ENCODE assay signal across 12 cellular contexts in genomic region chr4:137961051-137961438, GRCh38.
DNase-seq lines count a peak whose midpoint lies in the region; TF ChIP-seq lines count a peak whose summit lies in the region.
"Had no signal": no experiment of that assay in that cellular context is flagged by ENCODE, and none has a peak within 500 bp of the region (broad histone marks: within the 10 kb centered on the region; RNA-seq: fewer than 3 reads in every experiment).

No MANE protein-coding gene starts in this region.

- H3K9me3 Mint-ChIP-seq in Caco-2 (ENCODE audit: unreplicated experiment): peaks cover 5% of the 10 kb centered on the region
- H3K9me3 Mint-ChIP-seq in activated naive CD4-positive, alpha-beta T cell treated with anti-CD3 and anti-CD28 coated beads for 36 hours: no peaks in the 10 kb centered on the region
- H3K9me3 Mint-ChIP-seq: endodermal cell; T-helper 1 cell treated with Interleukin-12 subunit alpha and Interleukin-12 subunit beta and Interleukin-4 antibody, amounts not matched to agents 30 μg/mL and 1 μg/mL, for 36 hours had no signal

- no peak overlapping the region for H3K4me3 Mint-ChIP-seq in Caco-2 (ENCODE audit: unreplicated experiment)
- no peak overlapping the region for H3K4me3 Mint-ChIP-seq in activated naive CD4-positive, alpha-beta T cell treated with anti-CD3 and anti-CD28 coated beads for 36 hours
- H3K4me3 Mint-ChIP-seq: endodermal cell; immature natural killer cell; T-helper 1 cell treated with Interleukin-12 subunit alpha and Interleukin-12 subunit beta and Interleukin-4 antibody, amounts not matched to agents 30 μg/mL and 1 μg/mL, for 36 hours had no signal

- POLR2A ChIA-PET in Caco-2 (lab: Charles Lee): no interaction called here

- TF ChIP-seq EP300 in tibial nerve (IDR thresholded peaks at IDR 0.05): no peak

- peak overlapping the region; percentile 31 to 56 (median 52) for H3K27ac ChIP-seq in esophagus squamous epithelium
- no peak overlapping the region for H3K27ac ChIP-seq in prostate gland
- no peak overlapping the region for H3K27ac ChIP-seq in tibial nerve
- H3K27ac ChIP-seq: adrenal gland had no signal

- no peak overlapping the region for H3K4me3 ChIP-seq in esophagus squamous epithelium
- H3K4me3 ChIP-seq in prostate gland: no peak overlapping the region
- no peak overlapping the region for H3K4me3 ChIP-seq in Caco-2 (ENCODE audit: low read depth, low read length)
- no peak overlapping the region for H3K4me3 ChIP-seq in tibial nerve
- H3K4me3 ChIP-seq: adrenal gland had no signal

- TF ChIP-seq POLR2A in esophagus squamous epithelium (IDR thresholded peaks at IDR 0.05): no peak
- TF ChIP-seq POLR2A in prostate gland (IDR thresholded peaks at IDR 0.05): no peak
- no peak for TF ChIP-seq POLR2A in tibial nerve (IDR thresholded peaks at IDR 0.05)

- CTCF ChIA-PET in Caco-2 (lab: Charles Lee): no interaction called here
- CTCF ChIA-PET in activated naive CD4-positive, alpha-beta T cell treated with anti-CD3 and anti-CD28 coated beads for 36 hours (lab: Charles Lee): no interaction called here

- TF ChIP-seq CTCF in esophagus squamous epithelium (IDR thresholded peaks at IDR 0.05) (no peak), prostate gland (IDR thresholded peaks at IDR 0.05) (no peak), Caco-2 (IDR thresholded peaks at IDR 0.05; ENCODE audit: insufficient read depth in 1 of 2, low read depth in 1 of 2, low read length in 1 of 2, severe bottlenecking in 1 of 2, unreplicated experiment in 1 of 2) (no peak), tibial nerve (IDR thresholded peaks at IDR 0.05) (no peak)

- H3K36me3 ChIP-seq in esophagus squamous epithelium (no peaks in the 10 kb centered on the region), prostate gland (no peaks in the 10 kb centered on the region), Caco-2 (ENCODE audit: control insufficient read depth, insufficient read depth, low read length) (no peaks in the 10 kb centered on the region), tibial nerve (no peaks in the 10 kb centered on the region)
- H3K36me3 ChIP-seq: adrenal gland had no signal

- no peaks in the 10 kb centered on the region for H3K4me1 Mint-ChIP-seq in Caco-2 (ENCODE audit: low read depth, unreplicated experiment)
- no peaks in the 10 kb centered on the region for H3K4me1 Mint-ChIP-seq in activated naive CD4-positive, alpha-beta T cell treated with anti-CD3 and anti-CD28 coated beads for 36 hours (ENCODE audit: low read depth)
- H3K4me1 Mint-ChIP-seq: endodermal cell, immature natural killer cell had no signal

- H3K27ac Mint-ChIP-seq in Caco-2 (ENCODE audit: unreplicated experiment): no peak overlapping the region
- no peak overlapping the region for H3K27ac Mint-ChIP-seq in activated naive CD4-positive, alpha-beta T cell treated with anti-CD3 and anti-CD28 coated beads for 36 hours
- H3K27ac Mint-ChIP-seq: endodermal cell; immature natural killer cell; T-helper 1 cell treated with Interleukin-12 subunit alpha and Interleukin-12 subunit beta and Interleukin-4 antibody, amounts not matched to agents 30 μg/mL and 1 μg/mL, for 36 hours had no signal

- intact Hi-C loops in esophagus squamous epithelium (cut with DNase I): no loop called here
- intact Hi-C loops in prostate gland (cut with DNase I): no loop called here
- intact Hi-C loops in Caco-2 (cut with micrococcal nuclease; ENCODE audit: unreplicated experiment): no loop called here
- intact Hi-C loops in activated naive CD4-positive, alpha-beta T cell treated with anti-CD3 and anti-CD28 coated beads for 36 hours (cut with micrococcal nuclease): no loop called here

- DNase-seq in EH (ENCODE audit: low read depth) (peak; percentile 80), NCI-H69 (lab: John Stamatoyannopoulos, UW) (peak; percentile 80), esophagus squamous epithelium (lab: John Stamatoyannopoulos, UW) (no peak), prostate gland (ENCODE audit: low spot score) (peak; percentile 77), Caco-2 (no peak), NCI-H748 treated with DMSO at 0.1 percent for 48 hours (lab: John Stamatoyannopoulos, UW) (no peak), tibial nerve (ENCODE audit: low spot score in 2 of 2) (no peak)
- DNase-seq in activated naive CD4-positive, alpha-beta T cell treated with anti-CD3 and anti-CD28 coated beads for 36 hours: no peak
- DNase-seq: endodermal cell, immature natural killer cell had no signal

- no peaks in the 10 kb centered on the region for H3K27me3 ChIP-seq in esophagus squamous epithelium
- no peaks in the 10 kb centered on the region for H3K27me3 ChIP-seq in prostate gland (replicated peaks; ENCODE audit: insufficient read depth)
- H3K27me3 ChIP-seq in Caco-2 (replicated peaks; ENCODE audit: control insufficient read depth, insufficient read depth, low read length): no peaks in the 10 kb centered on the region
- H3K27me3 ChIP-seq in tibial nerve: no peaks in the 10 kb centered on the region
- H3K27me3 ChIP-seq: adrenal gland had no signal

- peaks cover 4 to 30% (median 12%) of the 10 kb centered on the region in 3 donors for H3K4me1 ChIP-seq in esophagus squamous epithelium
- H3K4me1 ChIP-seq in prostate gland (replicated peaks): no peaks in the 10 kb centered on the region
- H3K4me1 ChIP-seq in Caco-2: no peaks in the 10 kb centered on the region
- no peaks in the 10 kb centered on the region for H3K4me1 ChIP-seq in tibial nerve
- H3K4me1 ChIP-seq: adrenal gland had no signal

- BruUV-seq in Caco-2 (replicated peaks; lab: Mats Ljungman, UMichigan): no TSS peak

- H3K9me3 ChIP-seq in esophagus squamous epithelium (no peaks in the 10 kb centered on the region), prostate gland (no peaks in the 10 kb centered on the region), Caco-2 (no peaks in the 10 kb centered on the region), tibial nerve (no peaks in the 10 kb centered on the region)
- H3K9me3 ChIP-seq: adrenal gland had no signal

- H3K36me3 Mint-ChIP-seq in Caco-2 (ENCODE audit: insufficient read depth, unreplicated experiment): no peaks in the 10 kb centered on the region
- no peaks in the 10 kb centered on the region for H3K36me3 Mint-ChIP-seq in activated naive CD4-positive, alpha-beta T cell treated with anti-CD3 and anti-CD28 coated beads for 36 hours (ENCODE audit: low read depth)
- H3K36me3 Mint-ChIP-seq: immature natural killer cell had no signal

- H3K27me3 Mint-ChIP-seq in Caco-2 (ENCODE audit: insufficient read depth, unreplicated experiment): peaks cover 7% of the 10 kb centered on the region
- no peaks in the 10 kb centered on the region for H3K27me3 Mint-ChIP-seq in activated naive CD4-positive, alpha-beta T cell treated with anti-CD3 and anti-CD28 coated beads for 36 hours (ENCODE audit: low read depth)

Comparison
In these comparisons a context has a peak if more than half of its experiments do, and no peak if none do; other contexts are left out.
1. DNase-seq: peak in EH (single experiment), NCI-H69 (single experiment) and prostate gland (single experiment); none in esophagus squamous epithelium (single experiment), Caco-2 (0 of 2), NCI-H748 treated with DMSO at 0.1 percent for 48 hours (single experiment), activated naive CD4-positive, alpha-beta T cell treated with anti-CD3 and anti-CD28 coated beads for 36 hours (single experiment) and tibial nerve (0 of 2).
2. H3K27ac ChIP-seq: peak in esophagus squamous epithelium (4 of 4); none in prostate gland (0 of 2) and tibial nerve (0 of 4).